Comparison of ENCODE assay signal across 12 cellular contexts in the genomic region with DNA sequence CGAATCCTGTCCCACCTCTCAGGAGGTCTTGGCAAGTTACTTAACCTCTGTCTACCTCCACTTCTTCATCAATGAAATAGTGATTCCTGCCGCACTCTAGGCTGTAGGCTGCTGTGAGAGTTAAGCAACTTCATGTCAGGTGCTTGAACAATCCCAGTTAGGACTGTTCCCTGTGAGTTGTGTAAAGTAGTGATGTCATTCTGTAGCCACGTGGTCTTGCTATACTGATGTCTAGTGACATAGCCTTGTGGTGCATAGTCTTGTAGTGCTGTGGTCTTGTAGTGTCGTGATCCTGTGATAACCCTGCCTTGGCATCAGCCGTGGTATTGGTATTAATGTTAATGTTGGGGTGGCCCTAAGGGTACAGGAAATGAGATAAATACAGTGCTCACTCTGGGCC. TPM values are rescaled to one million over a fixed set of nuclear protein-coding genes. Genes with fewer than 3 reads are reported as not detected.
A peak's percentile ranks its signal among the peaks of the same experiment; 100 is the strongest.
DNase-seq lines count a peak whose midpoint lies in the region; ATAC-seq lines count a peak whose summit lies in the region.
"Had no signal": no experiment of that assay in that cellular context is flagged by ENCODE, and none has a peak within 500 bp of the region (broad histone marks: within the 10 kb centered on the region; RNA-seq: fewer than 3 reads in every experiment).

No MANE protein-coding gene starts in this region.

- H3K4me1 Mint-ChIP-seq in activated CD4-positive, alpha-beta T cell treated with anti-CD3 and anti-CD28 coated beads for 36 hours = peaks cover 28% of the 10 kb centered on the region

- H3K9me3 Mint-ChIP-seq in activated CD4-positive, alpha-beta T cell treated with anti-CD3 and anti-CD28 coated beads for 36 hours (ENCODE audit: low read depth) = no peaks in the 10 kb centered on the region

- H3K27ac Mint-ChIP-seq in activated CD4-positive, alpha-beta T cell treated with anti-CD3 and anti-CD28 coated beads for 36 hours = no peak overlapping the region

- no peaks in the 10 kb centered on the region for H3K36me3 Mint-ChIP-seq in activated CD4-positive, alpha-beta T cell treated with anti-CD3 and anti-CD28 coated beads for 36 hours (ENCODE audit: low read depth)

- POLR2A ChIA-PET in activated CD4-positive, alpha-beta T cell treated with anti-CD3 and anti-CD28 coated beads for 36 hours (lab: Charles Lee) = no interaction called here

- no peaks in the 10 kb centered on the region for H3K27me3 Mint-ChIP-seq in activated CD4-positive, alpha-beta T cell treated with anti-CD3 and anti-CD28 coated beads for 36 hours

- CTCF ChIA-PET in activated CD4-positive, alpha-beta T cell treated with anti-CD3 and anti-CD28 coated beads for 36 hours (lab: Charles Lee) = interaction anchor here (0.6 to 3.7 kb wide), 2 partner anchors 13 to 44 kb away, joined by 3 to 19 read pairs; no protein-coding TSS in a partner anchor

- intact Hi-C loops in activated CD4-positive, alpha-beta T cell treated with anti-CD3 and anti-CD28 coated beads for 36 hours (cut with DNase I, micrococcal nuclease) = no loop called here

- ATAC-seq in activated CD4-positive, alpha-beta T cell treated with anti-CD3 and anti-CD28 coated beads for 36 hours = peak; percentile 59
- peak; percentile 69 for ATAC-seq in esophagus mucosa
- peak; percentile 66 for ATAC-seq in stimulated activated naive CD8-positive, alpha-beta T cell treated with anti-CD3 and anti-CD28 coated beads, Interleukin-15, Interleukin-2, amounts not matched to agents 100 U/mL and 50 U/mL, for 24 hours

- no peak overlapping the region for H3K4me3 Mint-ChIP-seq in activated CD4-positive, alpha-beta T cell treated with anti-CD3 and anti-CD28 coated beads for 36 hours

- no peak for DNase-seq in activated CD4-positive, alpha-beta T cell treated with anti-CD3 and anti-CD28 coated beads for 36 hours
- no peak for DNase-seq in activated CD4-positive, alpha-beta T cell treated with anti-CD3 and anti-CD28 coated beads for 48 hours
- peak; percentile 74 for DNase-seq in SKM-1 (lab: John Stamatoyannopoulos, UW; ENCODE audit: unreplicated experiment)
- no peak for DNase-seq in stimulated activated naive CD8-positive, alpha-beta T cell treated with anti-CD3 and anti-CD28 coated beads, Interleukin-15, Interleukin-2, amounts not matched to agents 100 U/mL and 50 U/mL, for 24 hours
- DNase-seq in NCI-H446 (lab: John Stamatoyannopoulos, UW) = no peak
- no peak for DNase-seq in hepatic stellate cell (ENCODE audit: low spot score)
- no peak for DNase-seq in NCI-H2227 (lab: John Stamatoyannopoulos, UW; ENCODE audit: unreplicated experiment)
- DNase-seq: activated naive CD4-positive, alpha-beta T cell; effector memory CD4-positive, alpha-beta T cell; ovary; thyroid gland had no signal

RNA-seq across cellular contexts. Expression of gene PRR5, which starts 30.3 kb away (rescaled TPM):
- 10 to 100 TPM; 13.6 TPM for total RNA-seq in activated CD4-positive, alpha-beta T cell treated with anti-CD3 and anti-CD28 coated beads for 36 hours
- total RNA-seq in esophagus mucosa = 11.1 TPM
